ENCODE assay signal across 30 cellular contexts in genomic region chr18:35856178-35856577, GRCh38.
"Had no signal": no experiment of that assay in that cellular context is flagged by ENCODE, and none has a peak within 500 bp of the region (broad histone marks: within the 10 kb centered on the region; RNA-seq: fewer than 3 reads in every experiment).

No MANE protein-coding gene starts in this region.

- ATAC-seq: heart right ventricle; left cardiac atrium; left lung; naive thymus-derived CD4-positive, alpha-beta T cell; sciatic nerve; stimulated activated naive CD8-positive, alpha-beta T cell treated with anti-CD3 and anti-CD28 coated beads, Interleukin-15, amount 100 ng/mL, for 72 hours; upper lobe of right lung had no signal

- H3K4me1 ChIP-seq: esophagus squamous epithelium, left lung, prostate gland, suprapubic skin, transverse colon, upper lobe of right lung, vagina had no signal

- H3K4me1 Mint-ChIP-seq: naive thymus-derived CD4-positive, alpha-beta T cell; nephron; neural progenitor cell; stimulated activated naive CD8-positive, alpha-beta T cell treated with anti-CD3 and anti-CD28 coated beads, Interleukin-15, amount 100 ng/mL, for 72 hours had no signal

- H3K36me3 Mint-ChIP-seq: neural progenitor cell had no signal

- H2AFZ ChIP-seq: neural progenitor cell had no signal

- H3K9ac ChIP-seq: neural progenitor cell had no signal

- H3K4me2 ChIP-seq: neural progenitor cell, smooth muscle cell had no signal

- H3K27ac Mint-ChIP-seq: naive thymus-derived CD4-positive, alpha-beta T cell; nephron; neural progenitor cell; stimulated activated naive CD8-positive, alpha-beta T cell treated with anti-CD3 and anti-CD28 coated beads, Interleukin-15, amount 100 ng/mL, for 72 hours had no signal

- H3K4me3 ChIP-seq: dorsolateral prefrontal cortex, esophagus squamous epithelium, heart right ventricle, left lung, neural progenitor cell, prostate gland, right atrium auricular region, smooth muscle cell, suprapubic skin, transverse colon, upper lobe of right lung, vagina had no signal

- H3K9me3 ChIP-seq: esophagus squamous epithelium, left lung, prostate gland, right atrium auricular region, suprapubic skin, transverse colon, upper lobe of right lung, vagina had no signal

- H3K4me3 Mint-ChIP-seq: naive thymus-derived CD4-positive, alpha-beta T cell; nephron; neural progenitor cell; stimulated activated naive CD8-positive, alpha-beta T cell treated with anti-CD3 and anti-CD28 coated beads, Interleukin-15, amount 100 ng/mL, for 72 hours had no signal

- H3K27ac ChIP-seq: dorsolateral prefrontal cortex, esophagus squamous epithelium, heart right ventricle, left lung, neural progenitor cell, prostate gland, suprapubic skin, transverse colon, upper lobe of right lung, vagina had no signal

- H3K36me3 ChIP-seq: esophagus squamous epithelium, heart right ventricle, left lung, neural progenitor cell, prostate gland, right atrium auricular region, suprapubic skin, transverse colon, upper lobe of right lung, vagina had no signal

- H3K27me3 ChIP-seq: esophagus squamous epithelium, heart right ventricle, left lung, neural progenitor cell, right atrium auricular region, transverse colon, upper lobe of right lung, vagina had no signal

- DNase-seq: cortex of kidney; dorsolateral prefrontal cortex; effector CD8-positive, alpha-beta T cell; esophagus squamous epithelium; foreskin melanocyte; glutamatergic neuron; heart right ventricle; hippocampal formation; left cardiac atrium; left lung; mammary epithelial cell; mesendoderm; midbrain; naive thymus-derived CD4-positive, alpha-beta T cell; stimulated activated CD4-positive, alpha-beta T cell treated with anti-CD3 and anti-CD28 coated beads, Interleukin-12 subunit alpha, Interleukin-12 subunit beta, amount 100 ng/mL, for 4 hours; stimulated activated CD4-positive, alpha-beta T cell treated with anti-CD3 and anti-CD28 coated beads, Interleukin-1b, Interleukin-23, amount 100 ng/mL, for 48 hours; stimulated activated CD4-positive, alpha-beta T cell treated with anti-CD3 and anti-CD28 coated beads, Interleukin-4, amount 100 ng/mL, for 1 hour; stimulated activated CD8-positive, alpha-beta memory T cell treated with anti-CD3 and anti-CD28 coated beads, Interleukin-4, amount 100 ng/mL, for 48 hours; stimulated activated naive CD4-positive, alpha-beta T cell; stimulated activated naive CD8-positive, alpha-beta T cell treated with anti-CD3 and anti-CD28 coated beads, Interleukin-15, amount 100 ng/mL, for 72 hours; transverse colon; upper lobe of right lung had no signal
